10 cellular contexts compared by ENCODE assay signal in the genomic region with DNA sequence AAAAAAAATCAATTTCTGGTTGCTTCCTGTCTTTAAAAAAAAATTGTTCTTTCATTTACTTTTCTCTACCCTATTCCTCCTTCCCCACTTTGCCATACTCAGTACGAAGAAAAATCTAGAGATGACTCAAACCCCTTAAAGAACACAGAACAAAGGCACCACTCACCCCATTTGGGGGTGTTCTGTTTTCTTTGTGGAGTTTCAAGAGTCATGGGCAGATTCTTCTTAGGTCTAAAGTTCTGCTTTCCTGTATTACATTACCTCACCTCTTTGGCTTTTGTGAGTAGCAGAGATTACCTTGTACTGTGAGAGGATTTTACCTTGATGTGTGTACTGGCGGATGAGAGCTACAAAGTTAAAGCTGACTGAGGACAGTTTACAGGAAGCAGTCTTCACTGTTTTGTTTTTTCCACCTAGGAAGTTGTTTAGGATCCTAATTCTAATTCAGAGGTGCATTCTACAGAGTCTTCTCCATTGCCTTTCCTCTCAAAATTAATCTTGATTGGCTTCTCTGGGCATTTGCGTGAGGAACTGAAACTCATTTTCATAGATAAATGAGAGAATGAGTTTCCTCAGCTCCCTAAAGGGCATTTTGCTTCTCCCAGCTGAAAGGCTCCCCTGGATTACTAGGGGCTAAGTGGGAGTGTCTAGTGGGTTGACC. TPM values are rescaled to one million over a fixed set of nuclear protein-coding genes. Genes with fewer than 3 reads are reported as not detected.
A peak's percentile ranks its signal among the peaks of the same experiment; 100 is the strongest.
DNase-seq lines count a peak whose midpoint lies in the region; ATAC-seq, FAIRE-seq and TF ChIP-seq lines count a peak whose summit lies in the region.
"Had no signal": no experiment of that assay in that cellular context is flagged by ENCODE, and none has a peak within 500 bp of the region (broad histone marks: within the 10 kb centered on the region; RNA-seq: fewer than 3 reads in every experiment).

No MANE protein-coding gene starts in this region.

- SMC1A ChIA-PET in GM12878 (lab: Charles Lee; ENCODE audit: uncharacterized antibody, unreplicated experiment) = interaction anchor here (0.8 to 1.8 kb wide), 7 partner anchors 9 to 26 kb away, joined by 3 to 7 read pairs (median 3); a partner anchor contains a TSS

- H3K4me3 ChIP-seq in GM12878 (no peak overlapping the region), H7 (ENCODE audit: insufficient read depth, low read depth, low read length) (no peak overlapping the region), uterus (no peak overlapping the region), right atrium auricular region (no peak overlapping the region)

- TF ChIP-seq RAD21 in GM12878 (IDR thresholded peaks at IDR 0.05; ENCODE audit: insufficient read depth, low read depth, low read length) = no peak

- H3K9ac ChIP-seq in GM12878 (ENCODE audit: control insufficient read depth, insufficient read depth, low read length) = no peak overlapping the region

- TF ChIP-seq POLR2A in GM12878 (IDR thresholded peaks at IDR 0.05; ENCODE audit: low read depth, low read length) (no peak), uterus (IDR thresholded peaks at IDR 0.05) (no peak)

- DNase-seq in stimulated activated CD4-positive, alpha-beta T cell treated with anti-CD3 and anti-CD28 coated beads, Interleukin-1b, Interleukin-23, amount 100 ng/mL, for 48 hours = peak; percentile 7
- no peak for DNase-seq in stimulated activated CD4-positive, alpha-beta T cell treated with anti-CD3 and anti-CD28 coated beads, Interleukin-15, amount 100 ng/mL, for 24 hours
- DNase-seq in GM12878 (ENCODE audit: low read depth, low spot score) = no peak
- no peak for DNase-seq in glutamatergic neuron
- no peak for DNase-seq in H7
- no peak for DNase-seq in uterus
- DNase-seq in right atrium auricular region (ENCODE audit: low spot score) = no peak
- DNase-seq: islet precursor cell had no signal

- H3K9me3 ChIP-seq in GM12878 (replicated peaks; ENCODE audit: control insufficient read depth, insufficient read depth, low read length) = peaks cover 19% of the 10 kb centered on the region
- no peaks in the 10 kb centered on the region for H3K9me3 ChIP-seq in uterus
- H3K9me3 ChIP-seq in right atrium auricular region = peaks cover 0 to 6% of the 10 kb centered on the region in 2 donors

- peak overlapping the region; percentile 29 for H2AFZ ChIP-seq in GM12878 (ENCODE audit: control insufficient read depth, low read depth, low read length)

- H3K27me3 ChIP-seq in GM12878 (replicated peaks in 1 of 2; ENCODE audit: control insufficient read depth in 2 of 2, insufficient read depth in 2 of 2, low read length in 1 of 2) (no peaks in the 10 kb centered on the region), H7 (ENCODE audit: control insufficient read depth, insufficient read depth, low read length) (no peaks in the 10 kb centered on the region; the same call in 1 of the 2 replicates), uterus (no peaks in the 10 kb centered on the region), right atrium auricular region (no peaks in the 10 kb centered on the region)

- POLR2A ChIA-PET in GM12878 (lab: Charles Lee) = interaction anchor here (1.1 to 1.4 kb wide), 3 partner anchors 15 to 20 kb away, joined by 4 to 9 read pairs (median 4); a partner anchor contains a TSS

- H3K9me3 Mint-ChIP-seq in glutamatergic neuron (ENCODE audit: unreplicated experiment) = peaks cover 17% of the 10 kb centered on the region

- H4K20me1 ChIP-seq in GM12878 (ENCODE audit: control insufficient read depth, insufficient read depth) = no peaks in the 10 kb centered on the region

- peaks cover 26% of the 10 kb centered on the region for H3K79me2 ChIP-seq in GM12878 (ENCODE audit: control insufficient read depth, insufficient read depth, low read length)

- RAD21 ChIA-PET in GM12878 (lab: Charles Lee; ENCODE audit: unreplicated experiment) = interaction anchor here (0.9 to 1.1 kb wide), 2 partner anchors 12 to 21 kb away, joined by 3 to 4 read pairs; a partner anchor contains a TSS

- no peak for FAIRE-seq in GM12878 (lab: Jason Lieb, UNC)

- ATAC-seq in HG03108 (IDR thresholded peaks at IDR 0.05; ENCODE audit: unreplicated experiment) (peak; percentile 89), GM12878 (peak; percentile 94)

- H3K36me3 ChIP-seq in GM12878 (ENCODE audit: control insufficient read depth in 2 of 2, insufficient read depth in 2 of 2, low read length in 1 of 2) (peaks cover 0 to 4% of the 10 kb centered on the region in 2 experiments; a peak in 1 of 4 replicates), H7 (replicated peaks; ENCODE audit: control insufficient read depth, insufficient read depth, low read length) (no peaks in the 10 kb centered on the region; the same call in 1 of the 2 replicates), uterus (no peaks in the 10 kb centered on the region), right atrium auricular region (no peaks in the 10 kb centered on the region)

- TF ChIP-seq EP300 in GM12878 (IDR thresholded peaks at IDR 0.05; ENCODE audit: borderline replicate concordance in 1 of 2, control insufficient read depth in 1 of 2, low read depth in 2 of 2, low read length in 2 of 2) = no peak

- CTCF ChIA-PET in GM12878 (lab: Yijun Ruan, JAX) = interaction anchor here (0.8 to 1.5 kb wide), 4 partner anchors 18 to 22 kb away, joined by 3 to 4 read pairs (median 4); a partner anchor contains a TSS

- H3K4me1 Mint-ChIP-seq in glutamatergic neuron (ENCODE audit: low read depth, unreplicated experiment) = no peaks in the 10 kb centered on the region

- H3K4me1 ChIP-seq in GM12878 (ENCODE audit: control insufficient read depth, insufficient read depth, low read length) = peaks cover 20% of the 10 kb centered on the region
- no peaks in the 10 kb centered on the region for H3K4me1 ChIP-seq in uterus
- peaks cover 0 to 4% of the 10 kb centered on the region in 2 donors for H3K4me1 ChIP-seq in right atrium auricular region

- TF ChIP-seq CTCF in GM12878 (IDR thresholded peaks at IDR 0.05 in 2 of 3, conservative IDR thresholded peaks at IDR 0.05 in 1 of 3; ENCODE audit: control insufficient read depth in 2 of 3, extremely low read depth in 1 of 3, insufficient read depth in 1 of 3, low read depth in 3 of 3, low read length in 3 of 3) (no peak), glutamatergic neuron (IDR thresholded peaks at IDR 0.05; ENCODE audit: partially characterized antibody, unreplicated experiment) (no peak), uterus (IDR thresholded peaks at IDR 0.05) (no peak), right atrium auricular region (IDR thresholded peaks at IDR 0.05) (no peak)

- peaks cover 49% of the 10 kb centered on the region for H3K36me3 Mint-ChIP-seq in glutamatergic neuron (ENCODE audit: unreplicated experiment)

- H3K4me3 Mint-ChIP-seq in glutamatergic neuron (ENCODE audit: unreplicated experiment) = no peak overlapping the region

- H3K27ac ChIP-seq in GM12878 (ENCODE audit: control insufficient read depth, insufficient read depth) (peak overlapping the region; percentile 70), uterus (no peak overlapping the region), right atrium auricular region (no peak overlapping the region)
- H3K27ac ChIP-seq: C4-2B had no signal

- intact Hi-C loops in GM12878 (cut with micrococcal nuclease; ENCODE audit: unreplicated experiment) = no loop called here
- intact Hi-C loops in uterus (cut with DNase I; ENCODE audit: low total_unique reads) = no loop called here

- H3K27me3 Mint-ChIP-seq in glutamatergic neuron (ENCODE audit: unreplicated experiment) = peaks cover 3% of the 10 kb centered on the region

- no TSS peak for BruUV-seq in GM12878 (replicated peaks; lab: Mats Ljungman, UMichigan)

- H3K4me2 ChIP-seq in GM12878 (ENCODE audit: control insufficient read depth, insufficient read depth) = peak overlapping the region; percentile 67

- 9% methylated on average over 3 of the region's 3 CpGs for WGBS in GM12878 (ENCODE audit: insufficient coverage, insufficient replicate concordance, low lambda C conversion rate, missing lambda C conversion rate)

- H3K27ac Mint-ChIP-seq in glutamatergic neuron (ENCODE audit: unreplicated experiment) = no peak overlapping the region

- in situ Hi-C loops in GM12878 (cut with MboI) = no loop called here

RNA-seq across cellular contexts. Expression of a gene that starts 20.7 kb away (rescaled TPM):
- 73.7 and 80.7 TPM in 2 replicates for total RNA-seq in GM12878 (2013; cell fraction: nucleolus; rRNA removed)
- 27.8 and 28.1 TPM in 2 replicates for total RNA-seq in GM12878 (2014; rRNA removed)
- total RNA-seq in GM12878 (2014; rRNA removed; fragmentation: Illumina TruSeq; extraction: Trizol) = 20.8 and 21.1 TPM in 2 replicates
- total RNA-seq in GM12878 (2021) = 41.6 and 45.8 TPM in 2 replicates
- polyA plus RNA-seq in GM12878 (2011; ENCODE audit: low read depth) = 22.9 TPM
- polyA plus RNA-seq in GM12878 (2011; rRNA removed) = 24.2 and 24.4 TPM in 2 replicates
- polyA plus RNA-seq in GM12878 (2011; cell fraction: cytosol; rRNA removed) = 13.1 and 20.3 TPM in 2 replicates
- polyA plus RNA-seq in GM12878 (2011; cell fraction: nucleus; rRNA removed) = 19.6 and 20.0 TPM in 2 replicates
- polyA plus RNA-seq in GM12878 (2012) = 17.8 and 20.4 TPM in 2 replicates
- polyA plus RNA-seq in GM12878 (2014; fragmentation: Illumina TruSeq; extraction: Trizol) = 19.3 and 22.6 TPM in 2 replicates
- 10 to 100 TPM in 1 of 2 experiments, 1 to 10 TPM in 1; 4.5 to 10.5 TPM for polyA plus RNA-seq in GM12878 (2014; fragmentation: Nextera tagmentation; extraction: Ambion mirVana)
- polyA plus RNA-seq in GM12878 (2014; rRNA removed) = 16.3 and 16.6 TPM in 2 replicates
- 10 to 100 TPM; 18.4 to 21.0 TPM for polyA plus RNA-seq in GM12878 (2016; fragmentation: Nextera tagmentation; extraction: Ambion mirVana)
- 39.1 and 41.3 TPM in 2 replicates for polyA minus RNA-seq in GM12878 (2011; rRNA and poly(A)+ RNA removed)
- polyA minus RNA-seq in GM12878 (2011; cell fraction: cytosol; rRNA and poly(A)+ RNA removed) = 9.4 and 9.8 TPM in 2 replicates
- polyA minus RNA-seq in GM12878 (2011; cell fraction: nucleus; rRNA and poly(A)+ RNA removed) = 16.7 and 26.9 TPM in 2 replicates
- 46.8 TPM for total RNA-seq in glutamatergic neuron (ENCODE audit: unreplicated experiment)
- total RNA-seq in H7 (2014; rRNA removed; shearing (Covaris generic)) = 35.3 and 50.1 TPM in 2 replicates
- 10 to 100 TPM; 34.7 to 50.0 (median 38.5) TPM for total RNA-seq in uterus
- 10 to 100 TPM; 10.1 to 14.3 TPM for total RNA-seq in right atrium auricular region

RNA-seq across cellular contexts. Expression of a gene that starts 25.8 kb away (rescaled TPM):
- 27.2 and 32.2 TPM in 2 replicates for total RNA-seq in GM12878 (2013; cell fraction: nucleolus; rRNA removed)
- 29.4 and 57.3 TPM in 2 replicates for total RNA-seq in GM12878 (2014; rRNA removed)
- total RNA-seq in GM12878 (2014; rRNA removed; fragmentation: Illumina TruSeq; extraction: Trizol) = 75.0 and 76.7 TPM in 2 replicates
- total RNA-seq in GM12878 (2021) = 88.0 and 91.8 TPM in 2 replicates
- polyA plus RNA-seq in GM12878 (2011; ENCODE audit: low read depth) = 325 TPM
- polyA plus RNA-seq in GM12878 (2011; rRNA removed) = 96.1 and 232 TPM in 2 replicates
- 12.2 and 21.6 TPM in 2 replicates for polyA plus RNA-seq in GM12878 (2011; cell fraction: cytosol; rRNA removed)
- 14.5 and 21.3 TPM in 2 replicates for polyA plus RNA-seq in GM12878 (2011; cell fraction: nucleus; rRNA removed)
- 73.6 and 109 TPM in 2 replicates for polyA plus RNA-seq in GM12878 (2012)
- polyA plus RNA-seq in GM12878 (2014; fragmentation: Illumina TruSeq; extraction: Trizol) = 194 and 262 TPM in 2 replicates
- polyA plus RNA-seq in GM12878 (2014; fragmentation: Nextera tagmentation; extraction: Ambion mirVana) = 100 to 1,000 TPM; 494 to 538 TPM
- polyA plus RNA-seq in GM12878 (2014; rRNA removed) = 70.1 and 76.7 TPM in 2 replicates
- 100 to 1,000 TPM; 435 to 449 TPM for polyA plus RNA-seq in GM12878 (2016; fragmentation: Nextera tagmentation; extraction: Ambion mirVana)
- 10.8 and 17.0 TPM in 2 replicates for polyA minus RNA-seq in GM12878 (2011; rRNA and poly(A)+ RNA removed)
- polyA minus RNA-seq in GM12878 (2011; cell fraction: cytosol; rRNA and poly(A)+ RNA removed) = 5.9 and 9.8 TPM in 2 replicates
- polyA minus RNA-seq in GM12878 (2011; cell fraction: nucleus; rRNA and poly(A)+ RNA removed) = 17.9 and 26.0 TPM in 2 replicates
- total RNA-seq in glutamatergic neuron (ENCODE audit: unreplicated experiment) = 46.6 TPM
- 41.6 and 48.3 TPM in 2 replicates for total RNA-seq in H7 (2014; rRNA removed; shearing (Covaris generic))
- total RNA-seq in uterus = 10 to 100 TPM; 30.7 to 82.0 (median 50.0) TPM
- total RNA-seq in right atrium auricular region = 10 to 100 TPM; 12.9 to 26.8 TPM
